ENCODE assay signal across 17 cellular contexts in genomic region chr10:95235676-95236067, GRCh38. TPM values are rescaled to one million over a fixed set of nuclear protein-coding genes. Genes with fewer than 3 reads are reported as not detected.
DNase-seq lines count a peak whose midpoint lies in the region; ATAC-seq, FAIRE-seq and TF ChIP-seq lines count a peak whose summit lies in the region.
"Had no signal": no experiment of that assay in that cellular context is flagged by ENCODE, and none has a peak within 500 bp of the region (broad histone marks: within the 10 kb centered on the region; RNA-seq: fewer than 3 reads in every experiment).

No MANE protein-coding gene starts in this region.

- TF ChIP-seq POLR2A in transverse colon (IDR thresholded peaks at IDR 0.05) = no peak

- intact Hi-C loops in natural killer cell (cut with micrococcal nuclease) = no loop called here
- intact Hi-C loops in pancreas (cut with DNase I) = no loop called here
- intact Hi-C loops in transverse colon (cut with DNase I; ENCODE audit: low total_unique reads) = no loop called here
- intact Hi-C loops in posterior vena cava (cut with DNase I) = loop anchor here in 1 of 2 donors (1.0 kb wide), 1 partner anchor 22 kb away; no protein-coding TSS in a partner anchor

- TF ChIP-seq CTCF in natural killer cell (IDR thresholded peaks at IDR 0.05) (no peak), endodermal cell (conservative IDR thresholded peaks at IDR 0.05) (no peak), pancreas (IDR thresholded peaks at IDR 0.05) (no peak), transverse colon (IDR thresholded peaks at IDR 0.05) (no peak)

- no peak overlapping the region for H3K9ac ChIP-seq in endodermal cell (ENCODE audit: extremely low read depth, low read length, poor library complexity, severe bottlenecking)

- H3K36me3 ChIP-seq in SJSA1 (peaks cover 90% of the 10 kb centered on the region), endodermal cell (ENCODE audit: control insufficient read depth, insufficient read depth, low read length) (peaks cover 76% of the 10 kb centered on the region), pancreas (peaks cover 0 to 38% (median 0%) of the 10 kb centered on the region in 3 donors), transverse colon (peaks cover 0 to 13% (median 6%) of the 10 kb centered on the region in 4 donors)

- DNase-seq in natural killer cell treated with Interleukin-12 subunit alpha and Interleukin-12 subunit beta and Interleukin-15 and Interleukin-18, amount 100 ng/mL, for 72 hours (ENCODE audit: low spot score) = no peak
- DNase-seq in natural killer cell (no peak), SJSA1 (ENCODE audit: low read depth in 1 of 2, low spot score in 2 of 2) (no peak), endodermal cell (no peak), foreskin melanocyte (no peak), pancreas (no peak), transverse colon (no peak), posterior vena cava (ENCODE audit: low spot score) (no peak)
- DNase-seq: activated CD4-positive, CD25-positive, alpha-beta regulatory T cell; activated T-cell treated with anti-CD3 and anti-CD28 coated beads, Interleukin-2, amount 50 U/mL, for 48 hours; DMS79; NCI-H82; stimulated activated CD4-positive, alpha-beta T cell treated with anti-CD3 and anti-CD28 coated beads, Interleukin-12 subunit alpha, Interleukin-12 subunit beta, amount 100 ng/mL, for 4 hours had no signal

- H3K4me1 ChIP-seq in SJSA1 (replicated peaks) = peaks cover 40% of the 10 kb centered on the region
- H3K4me1 ChIP-seq in endodermal cell (ENCODE audit: control insufficient read depth, insufficient read depth, low read length) = no peaks in the 10 kb centered on the region
- H3K4me1 ChIP-seq in pancreas = no peaks in the 10 kb centered on the region
- peaks cover 0 to 2% (median 0%) of the 10 kb centered on the region in 4 donors for H3K4me1 ChIP-seq in transverse colon

- no peak for ATAC-seq in natural killer cell treated with Interleukin-12 subunit alpha and Interleukin-12 subunit beta and Interleukin-15 and Interleukin-18, amount 100 ng/mL, for 72 hours
- ATAC-seq in natural killer cell (no peak), pancreas (no peak)

- no peaks in the 10 kb centered on the region for H3K27me3 Mint-ChIP-seq in natural killer cell treated with Interleukin-12 subunit alpha and Interleukin-12 subunit beta and Interleukin-15 and Interleukin-18, amount 100 ng/mL, for 72 hours
- H3K27me3 Mint-ChIP-seq in natural killer cell (ENCODE audit: low read depth in 2 of 2) (no peaks in the 10 kb centered on the region), endodermal cell (ENCODE audit: insufficient read depth) (no peaks in the 10 kb centered on the region)

- H3K27me3 ChIP-seq in SJSA1 (replicated peaks) (no peaks in the 10 kb centered on the region), endodermal cell (ENCODE audit: control insufficient read depth, insufficient read depth, low read length, poor library complexity, severe bottlenecking) (no peaks in the 10 kb centered on the region), pancreas (no peaks in the 10 kb centered on the region), transverse colon (no peaks in the 10 kb centered on the region)

- H3K36me3 Mint-ChIP-seq in natural killer cell treated with Interleukin-12 subunit alpha and Interleukin-12 subunit beta and Interleukin-15 and Interleukin-18, amount 100 ng/mL, for 72 hours = peaks cover 5% of the 10 kb centered on the region
- H3K36me3 Mint-ChIP-seq in natural killer cell = peaks cover 7% of the 10 kb centered on the region
- H3K36me3 Mint-ChIP-seq in endodermal cell (ENCODE audit: low read depth) = peaks cover 60% of the 10 kb centered on the region

- FAIRE-seq in pancreas (lab: Jason Lieb, UNC) = no peak

- peaks cover 8 to 19% of the 10 kb centered on the region in 2 donors for H3K4me1 Mint-ChIP-seq in natural killer cell treated with Interleukin-12 subunit alpha and Interleukin-12 subunit beta and Interleukin-15 and Interleukin-18, amount 100 ng/mL, for 72 hours (ENCODE audit: low read depth in 2 of 2)
- H3K4me1 Mint-ChIP-seq in natural killer cell (peaks cover 9 to 10% of the 10 kb centered on the region in 2 donors), endodermal cell (peaks cover 16% of the 10 kb centered on the region)

- no peaks in the 10 kb centered on the region for H3K9me3 Mint-ChIP-seq in natural killer cell treated with Interleukin-12 subunit alpha and Interleukin-12 subunit beta and Interleukin-15 and Interleukin-18, amount 100 ng/mL, for 72 hours
- H3K9me3 Mint-ChIP-seq in natural killer cell = no peaks in the 10 kb centered on the region
- H3K9me3 Mint-ChIP-seq in endodermal cell = peaks cover 8% of the 10 kb centered on the region

- H3K9me3 ChIP-seq in SJSA1 (replicated peaks) (peaks cover 4% of the 10 kb centered on the region; the same call in 1 of the 2 replicates), endodermal cell (ENCODE audit: control insufficient read depth, low read length) (peaks cover 8% of the 10 kb centered on the region), pancreas (no peaks in the 10 kb centered on the region), transverse colon (no peaks in the 10 kb centered on the region)
- H3K9me3 ChIP-seq: thoracic aorta had no signal

- TF ChIP-seq EP300 in transverse colon (IDR thresholded peaks at IDR 0.05; ENCODE audit: low read depth) = no peak

- 91% methylated on average over 3 of the region's 3 CpGs; no CpG with 5 or more reads in 1 of the 2 experiments for WGBS in endodermal cell (ENCODE audit: insufficient coverage in 1 of 2, insufficient read length in 1 of 2), 2 experiments
- 88 to 93% methylated on average over 3 of the region's 3 CpGs for WGBS in pancreas, 2 donors
- WGBS in transverse colon (ENCODE audit: low coverage in 1 of 2), 2 donors = 67% methylated on average over 3 of the region's 3 CpGs; no CpG with 5 or more reads in 1 of the 2 donors

- no peak overlapping the region for H3K4me3 ChIP-seq in SJSA1
- no peak overlapping the region for H3K4me3 ChIP-seq in endodermal cell (ENCODE audit: low read length)
- no peak overlapping the region for H3K4me3 ChIP-seq in pancreas
- no peak overlapping the region for H3K4me3 ChIP-seq in transverse colon
- H3K4me3 ChIP-seq: thoracic aorta had no signal

- H3K27ac ChIP-seq in SJSA1 = peak overlapping the region; percentile 79
- H3K27ac ChIP-seq in endodermal cell (ENCODE audit: low read depth, low read length) = no peak overlapping the region
- no peak overlapping the region for H3K27ac ChIP-seq in pancreas
- no peak overlapping the region for H3K27ac ChIP-seq in transverse colon
- H3K27ac ChIP-seq: thoracic aorta had no signal

- in situ Hi-C loops in transverse colon (cut with MboI; ENCODE audit: low pct_ligation_motif_present in 1 of 4, low pct_unique_long_range_greater_than_20kb in 1 of 4, low sequenced_read_pairs in 3 of 4) = loop anchor here in 1 of 4 donors (25.0 kb wide), 1 partner anchor 402 kb away; no protein-coding TSS in a partner anchor

- peak overlapping the region; percentile 28 for H3K4me3 Mint-ChIP-seq in natural killer cell treated with Interleukin-12 subunit alpha and Interleukin-12 subunit beta and Interleukin-15 and Interleukin-18, amount 100 ng/mL, for 72 hours
- H3K4me3 Mint-ChIP-seq in natural killer cell (no peak overlapping the region), endodermal cell (no peak overlapping the region)

- H3K27ac Mint-ChIP-seq in natural killer cell treated with Interleukin-12 subunit alpha and Interleukin-12 subunit beta and Interleukin-15 and Interleukin-18, amount 100 ng/mL, for 72 hours = peak overlapping the region in 1 of 2 donors; percentile 38
- H3K27ac Mint-ChIP-seq in natural killer cell (no peak overlapping the region), endodermal cell (peak overlapping the region; percentile 52)

RNA-seq across cellular contexts. Expression of gene ACSM6, which starts 41.6 kb away (rescaled TPM):
- not detected for total RNA-seq in natural killer cell treated with Interleukin-12 subunit alpha and Interleukin-12 subunit beta and Interleukin-15 and Interleukin-18, amount 100 ng/mL, for 72 hours
- total RNA-seq in natural killer cell (not detected), endodermal cell (not detected), pancreas (1 to 10 TPM in 5 of 6 donors, under 1 TPM in 1; 0.51 to 4.3 (median 1.8) TPM), transverse colon (not detected), posterior vena cava (not detected)
- not detected in 2 replicates for total RNA-seq in SJSA1 (2014; rRNA removed; shearing (Covaris generic))
- not detected for polyA plus RNA-seq in endodermal cell (2013, experiment 1 of 2)
- polyA plus RNA-seq in endodermal cell (2013, experiment 2 of 2) = not detected
- polyA plus RNA-seq in pancreas = 1 to 10 TPM in 1 of 2 donors, under 1 TPM in 1; 0.87 to 1.6 TPM
- total RNA-seq: HT-29, lung microvascular endothelial cell, omental fat pad, thoracic aorta had no signal

RNA-seq across cellular contexts. Expression of gene PDLIM1, which starts 55.1 kb away (rescaled TPM):
- total RNA-seq in natural killer cell treated with Interleukin-12 subunit alpha and Interleukin-12 subunit beta and Interleukin-15 and Interleukin-18, amount 100 ng/mL, for 72 hours = 1 to 10 TPM; 2.7 to 6.8 TPM
- total RNA-seq in natural killer cell (10 to 100 TPM in 2 of 3 donors, 1 to 10 TPM in 1; 7.1 to 25.2 (median 24.5) TPM), endodermal cell (100 to 1,000 TPM in 1 of 2 donors, 10 to 100 TPM in 1; 93.9 to 158 TPM), pancreas (100 to 1,000 TPM in 1 of 6 donors, 10 to 100 TPM in 5; 44.1 to 120 (median 53.1) TPM), transverse colon (100 to 1,000 TPM; 201 to 259 (median 225) TPM), posterior vena cava (100 to 1,000 TPM; 133 to 134 TPM)
- 45.5 and 55.6 TPM in 2 replicates for total RNA-seq in SJSA1 (2014; rRNA removed; shearing (Covaris generic))
- polyA plus RNA-seq in endodermal cell (2013, experiment 1 of 2) = 133 TPM
- 133 TPM for polyA plus RNA-seq in endodermal cell (2013, experiment 2 of 2)
- polyA plus RNA-seq in pancreas = 10 to 100 TPM; 54.5 to 98.4 TPM
